ENCODE assay signal across 2 cellular contexts in the genomic region with DNA sequence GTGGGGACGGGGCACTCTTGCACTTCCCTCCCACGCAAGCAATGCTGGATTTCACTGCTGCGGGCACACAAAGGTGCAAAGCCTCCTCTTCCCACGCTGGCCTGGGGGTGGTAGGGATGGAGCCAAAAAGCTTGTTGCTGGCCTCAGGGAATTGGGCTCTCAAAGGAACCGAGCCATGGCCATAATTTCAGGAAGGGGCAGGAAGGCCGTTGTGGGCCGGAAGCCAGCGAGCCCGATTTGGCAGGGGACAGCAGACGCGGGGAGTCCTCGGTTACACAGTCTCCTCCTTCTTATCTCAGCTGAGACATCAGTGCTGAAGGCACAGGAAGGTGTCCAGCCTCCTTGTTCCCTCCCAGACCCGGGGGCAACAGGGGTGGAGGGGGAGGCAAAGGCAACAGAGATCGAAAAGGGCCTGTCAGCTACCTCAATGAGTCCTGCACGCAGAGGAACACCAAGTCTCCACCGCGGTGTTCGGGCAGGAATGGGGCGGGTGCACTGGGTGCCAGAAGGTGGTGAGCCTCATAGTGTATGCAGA.
TF ChIP-seq lines count a peak whose summit lies in the region.

No MANE protein-coding gene starts in this region.

TF ChIP-seq in liver, 16 proteins besides CTCF, POLR2A, EP300 and RAD21 (continued from another document):
- TF ChIP-seq, protein P1, sequence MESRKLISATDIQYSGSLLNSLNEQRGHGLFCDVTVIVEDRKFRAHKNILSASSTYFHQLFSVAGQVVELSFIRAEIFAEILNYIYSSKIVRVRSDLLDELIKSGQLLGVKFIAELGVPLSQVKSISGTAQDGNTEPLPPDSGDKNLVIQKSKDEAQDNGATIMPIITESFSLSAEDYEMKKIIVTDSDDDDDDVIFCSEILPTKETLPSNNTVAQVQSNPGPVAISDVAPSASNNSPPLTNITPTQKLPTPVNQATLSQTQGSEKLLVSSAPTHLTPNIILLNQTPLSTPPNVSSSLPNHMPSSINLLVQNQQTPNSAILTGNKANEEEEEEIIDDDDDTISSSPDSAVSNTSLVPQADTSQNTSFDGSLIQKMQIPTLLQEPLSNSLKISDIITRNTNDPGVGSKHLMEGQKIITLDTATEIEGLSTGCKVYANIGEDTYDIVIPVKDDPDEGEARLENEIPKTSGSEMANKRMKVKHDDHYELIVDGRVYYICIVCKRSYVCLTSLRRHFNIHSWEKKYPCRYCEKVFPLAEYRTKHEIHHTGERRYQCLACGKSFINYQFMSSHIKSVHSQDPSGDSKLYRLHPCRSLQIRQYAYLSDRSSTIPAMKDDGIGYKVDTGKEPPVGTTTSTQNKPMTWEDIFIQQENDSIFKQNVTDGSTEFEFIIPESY (IDR thresholded peaks at IDR 0.05), result no peak
- TF ChIP-seq GABPA (IDR thresholded peaks at IDR 0.05 in 1 of 2, conservative IDR thresholded peaks at IDR 0.05 in 1 of 2) (no peak), TAF1 (conservative IDR thresholded peaks at IDR 0.05) (no peak), FOXA2 (IDR thresholded peaks at IDR 0.05) (no peak)
- TF ChIP-seq, protein P2, sequence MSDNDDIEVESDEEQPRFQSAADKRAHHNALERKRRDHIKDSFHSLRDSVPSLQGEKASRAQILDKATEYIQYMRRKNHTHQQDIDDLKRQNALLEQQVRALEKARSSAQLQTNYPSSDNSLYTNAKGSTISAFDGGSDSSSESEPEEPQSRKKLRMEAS (IDR thresholded peaks at IDR 0.05), result no peak
- TF ChIP-seq, protein P3, sequence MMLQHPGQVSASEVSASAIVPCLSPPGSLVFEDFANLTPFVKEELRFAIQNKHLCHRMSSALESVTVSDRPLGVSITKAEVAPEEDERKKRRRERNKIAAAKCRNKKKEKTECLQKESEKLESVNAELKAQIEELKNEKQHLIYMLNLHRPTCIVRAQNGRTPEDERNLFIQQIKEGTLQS (IDR thresholded peaks at IDR 0.05), result no peak

TF ChIP-seq in HepG2, 621 proteins besides CTCF, POLR2A, EP300 and RAD21 (continued from another document):
- TF ChIP-seq, protein P4, sequence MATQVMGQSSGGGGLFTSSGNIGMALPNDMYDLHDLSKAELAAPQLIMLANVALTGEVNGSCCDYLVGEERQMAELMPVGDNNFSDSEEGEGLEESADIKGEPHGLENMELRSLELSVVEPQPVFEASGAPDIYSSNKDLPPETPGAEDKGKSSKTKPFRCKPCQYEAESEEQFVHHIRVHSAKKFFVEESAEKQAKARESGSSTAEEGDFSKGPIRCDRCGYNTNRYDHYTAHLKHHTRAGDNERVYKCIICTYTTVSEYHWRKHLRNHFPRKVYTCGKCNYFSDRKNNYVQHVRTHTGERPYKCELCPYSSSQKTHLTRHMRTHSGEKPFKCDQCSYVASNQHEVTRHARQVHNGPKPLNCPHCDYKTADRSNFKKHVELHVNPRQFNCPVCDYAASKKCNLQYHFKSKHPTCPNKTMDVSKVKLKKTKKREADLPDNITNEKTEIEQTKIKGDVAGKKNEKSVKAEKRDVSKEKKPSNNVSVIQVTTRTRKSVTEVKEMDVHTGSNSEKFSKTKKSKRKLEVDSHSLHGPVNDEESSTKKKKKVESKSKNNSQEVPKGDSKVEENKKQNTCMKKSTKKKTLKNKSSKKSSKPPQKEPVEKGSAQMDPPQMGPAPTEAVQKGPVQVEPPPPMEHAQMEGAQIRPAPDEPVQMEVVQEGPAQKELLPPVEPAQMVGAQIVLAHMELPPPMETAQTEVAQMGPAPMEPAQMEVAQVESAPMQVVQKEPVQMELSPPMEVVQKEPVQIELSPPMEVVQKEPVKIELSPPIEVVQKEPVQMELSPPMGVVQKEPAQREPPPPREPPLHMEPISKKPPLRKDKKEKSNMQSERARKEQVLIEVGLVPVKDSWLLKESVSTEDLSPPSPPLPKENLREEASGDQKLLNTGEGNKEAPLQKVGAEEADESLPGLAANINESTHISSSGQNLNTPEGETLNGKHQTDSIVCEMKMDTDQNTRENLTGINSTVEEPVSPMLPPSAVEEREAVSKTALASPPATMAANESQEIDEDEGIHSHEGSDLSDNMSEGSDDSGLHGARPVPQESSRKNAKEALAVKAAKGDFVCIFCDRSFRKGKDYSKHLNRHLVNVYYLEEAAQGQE (IDR thresholded peaks at IDR 0.05; ENCODE audit: borderline replicate concordance in 1 of 2, low read depth in 1 of 2, low read length in 2 of 2), result no peak
- TF ChIP-seq REL (CRISPR knock-in tag; conservative IDR thresholded peaks at IDR 0.05), result no peak
- no peak for TF ChIP-seq ZNF326 (CRISPR knock-in tag; IDR thresholded peaks at IDR 0.05; ENCODE audit: borderline replicate concordance)
- no peak for TF ChIP-seq KLF9 (CRISPR knock-in tag; IDR thresholded peaks at IDR 0.05; ENCODE audit: low read depth)
- TF ChIP-seq ESRRA (CRISPR knock-in tag; IDR thresholded peaks at IDR 0.05; ENCODE audit: low read depth), result no peak
- TF ChIP-seq SIN3B (IDR thresholded peaks at IDR 0.05; ENCODE audit: low read length), result no peak
